ENCODE assay signal across 8 cellular contexts in the genomic region with DNA sequence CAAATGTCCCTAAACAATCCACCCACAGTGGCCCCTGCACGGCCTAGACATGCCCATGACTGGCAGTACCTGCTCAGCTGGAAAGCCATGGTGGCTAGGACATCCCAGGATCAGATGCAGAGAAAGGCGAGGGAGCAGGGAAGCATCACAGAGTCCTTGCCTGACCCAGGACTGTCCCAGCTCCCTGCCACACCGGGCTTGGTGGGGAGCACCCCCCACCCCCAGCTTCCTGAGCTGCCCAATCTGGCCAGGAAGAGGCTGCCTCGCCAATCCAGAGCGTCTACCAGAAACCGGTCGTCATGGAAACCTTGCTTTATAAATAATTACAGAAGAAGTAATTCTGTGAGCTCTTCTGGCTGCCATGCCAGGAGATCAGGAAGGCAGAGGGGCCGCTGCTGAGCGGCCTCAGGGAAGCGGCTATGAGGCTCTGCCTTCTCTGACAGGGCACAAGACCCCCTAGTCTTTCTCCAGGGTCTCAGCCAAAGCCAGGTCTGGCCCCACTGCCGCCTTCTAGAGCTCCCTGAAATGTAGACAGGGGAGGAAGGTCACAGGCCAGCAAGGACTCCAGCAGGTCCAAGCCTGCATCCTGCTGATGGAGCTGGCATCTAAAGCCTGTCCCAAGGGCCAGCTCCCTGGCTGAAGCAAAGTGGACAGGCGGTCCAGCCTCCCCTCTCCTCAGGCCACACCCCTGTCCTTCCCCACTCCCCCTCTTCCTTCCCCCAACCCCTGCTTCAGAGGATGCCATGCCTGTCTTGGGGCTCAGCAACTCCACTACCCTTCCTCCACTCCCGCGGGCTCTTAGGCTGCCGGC. TPM values are rescaled to one million over a fixed set of nuclear protein-coding genes. Genes with fewer than 3 reads are reported as not detected.
DNase-seq lines count a peak whose midpoint lies in the region; ATAC-seq, FAIRE-seq and TF ChIP-seq lines count a peak whose summit lies in the region.

No MANE protein-coding gene starts in this region.

- H3K27ac Mint-ChIP-seq in activated CD4-positive, alpha-beta memory T cell treated with anti-CD3 and anti-CD28 coated beads for 36 hours = peak overlapping the region; percentile 90

- peak; percentile 10 for ATAC-seq in HG02840 (IDR thresholded peaks at IDR 0.05; ENCODE audit: low FRiP score, unreplicated experiment)
- peak; percentile 51 for ATAC-seq in esophagus mucosa
- ATAC-seq in pancreas = peak; percentile 8 to 49 (median 14)
- ATAC-seq in HG03457 (IDR thresholded peaks at IDR 0.05; ENCODE audit: unreplicated experiment) = no peak

- no peaks in the 10 kb centered on the region for H3K36me3 ChIP-seq in pancreas

- WGBS in pancreas, 2 donors = 51 to 58% methylated on average over 15 of the region's 15 CpGs

- peak overlapping the region; percentile 68 to 87 (median 78) for H3K27ac ChIP-seq in pancreas

- no peaks in the 10 kb centered on the region for H3K9me3 ChIP-seq in pancreas

- H3K4me3 ChIP-seq in pancreas = peak overlapping the region in 1 of 4 donors; percentile 1

- no peaks in the 10 kb centered on the region for H3K27me3 Mint-ChIP-seq in activated CD4-positive, alpha-beta memory T cell treated with anti-CD3 and anti-CD28 coated beads for 36 hours

- peak overlapping the region; percentile 55 for H3K4me3 Mint-ChIP-seq in activated CD4-positive, alpha-beta memory T cell treated with anti-CD3 and anti-CD28 coated beads for 36 hours

- CTCF ChIA-PET in activated CD4-positive, alpha-beta memory T cell treated with anti-CD3 and anti-CD28 coated beads for 36 hours (lab: Charles Lee) = interaction anchor here (0.6 to 7.7 kb wide), 12 partner anchors 10 to 154 kb away, joined by 3 to 47 read pairs (median 3); partner anchors contain the start of gene ACOT7

- intact Hi-C loops in activated CD4-positive, alpha-beta memory T cell treated with anti-CD3 and anti-CD28 coated beads for 36 hours (cut with micrococcal nuclease) = loop anchor here (1.0 to 2.0 kb wide), 3 partner anchors 11 to 46 kb away; partner anchors contain the start of gene ACOT7
- intact Hi-C loops in pancreas (cut with DNase I) = loop anchor here in 1 of 3 donors (10.0 kb wide), 1 partner anchor 46 kb away; no protein-coding TSS in a partner anchor

- TF ChIP-seq CTCF in pancreas (IDR thresholded peaks at IDR 0.05) = no peak

- H3K9me3 Mint-ChIP-seq in activated CD4-positive, alpha-beta memory T cell treated with anti-CD3 and anti-CD28 coated beads for 36 hours = no peaks in the 10 kb centered on the region

- H3K4me1 ChIP-seq in pancreas = peaks cover 12 to 28% (median 24%) of the 10 kb centered on the region in 3 donors

- H3K27me3 ChIP-seq in pancreas = no peaks in the 10 kb centered on the region

- H3K36me3 Mint-ChIP-seq in activated CD4-positive, alpha-beta memory T cell treated with anti-CD3 and anti-CD28 coated beads for 36 hours = no peaks in the 10 kb centered on the region

- FAIRE-seq in pancreas (lab: Jason Lieb, UNC) = no peak

- POLR2A ChIA-PET in activated CD4-positive, alpha-beta memory T cell treated with anti-CD3 and anti-CD28 coated beads for 36 hours (lab: Charles Lee) = interaction anchor here (0.9 to 3.9 kb wide), 2 partner anchors 10 to 34 kb away, joined by 5 to 34 read pairs; partner anchors contain the start of gene ACOT7

- DNase-seq in GM04503 (ENCODE audit: low read depth) (peak; percentile 25), pancreas (peak in 4 of 6 donors; percentile 28 to 65 (median 32)), NCI-H146 treated with DMSO at 0.1 percent for 48 hours (lab: John Stamatoyannopoulos, UW; ENCODE audit: unreplicated experiment) (no peak), SW480 (ENCODE audit: low spot score) (no peak)
- peak; percentile 75 for DNase-seq in activated CD4-positive, alpha-beta memory T cell treated with anti-CD3 and anti-CD28 coated beads for 36 hours

- H3K4me1 Mint-ChIP-seq in activated CD4-positive, alpha-beta memory T cell treated with anti-CD3 and anti-CD28 coated beads for 36 hours (ENCODE audit: low read depth) = peaks cover 40% of the 10 kb centered on the region

RNA-seq across cellular contexts. Expression of gene ACOT7, which starts 34.6 kb away (rescaled TPM):
- 10 to 100 TPM; 93.8 to 94.6 TPM for total RNA-seq in activated CD4-positive, alpha-beta memory T cell treated with anti-CD3 and anti-CD28 coated beads for 36 hours
- total RNA-seq in esophagus mucosa = 37.2 TPM
- total RNA-seq in pancreas = 1 to 10 TPM; 3.1 to 7.6 (median 5.2) TPM
- polyA plus RNA-seq in pancreas = 1 to 10 TPM; 3.8 to 7.0 TPM

Comparison
In these comparisons a context has a peak if more than half of its experiments do, and no peak if none do; other contexts are left out.
1. DNase-seq: peak in GM04503 (single experiment), activated CD4-positive, alpha-beta memory T cell treated with anti-CD3 and anti-CD28 coated beads for 36 hours (single experiment) and pancreas (4 of 6); none in NCI-H146 treated with DMSO at 0.1 percent for 48 hours (single experiment) and SW480 (single experiment).